8 cellular contexts compared by ENCODE assay signal in the genomic region with DNA sequence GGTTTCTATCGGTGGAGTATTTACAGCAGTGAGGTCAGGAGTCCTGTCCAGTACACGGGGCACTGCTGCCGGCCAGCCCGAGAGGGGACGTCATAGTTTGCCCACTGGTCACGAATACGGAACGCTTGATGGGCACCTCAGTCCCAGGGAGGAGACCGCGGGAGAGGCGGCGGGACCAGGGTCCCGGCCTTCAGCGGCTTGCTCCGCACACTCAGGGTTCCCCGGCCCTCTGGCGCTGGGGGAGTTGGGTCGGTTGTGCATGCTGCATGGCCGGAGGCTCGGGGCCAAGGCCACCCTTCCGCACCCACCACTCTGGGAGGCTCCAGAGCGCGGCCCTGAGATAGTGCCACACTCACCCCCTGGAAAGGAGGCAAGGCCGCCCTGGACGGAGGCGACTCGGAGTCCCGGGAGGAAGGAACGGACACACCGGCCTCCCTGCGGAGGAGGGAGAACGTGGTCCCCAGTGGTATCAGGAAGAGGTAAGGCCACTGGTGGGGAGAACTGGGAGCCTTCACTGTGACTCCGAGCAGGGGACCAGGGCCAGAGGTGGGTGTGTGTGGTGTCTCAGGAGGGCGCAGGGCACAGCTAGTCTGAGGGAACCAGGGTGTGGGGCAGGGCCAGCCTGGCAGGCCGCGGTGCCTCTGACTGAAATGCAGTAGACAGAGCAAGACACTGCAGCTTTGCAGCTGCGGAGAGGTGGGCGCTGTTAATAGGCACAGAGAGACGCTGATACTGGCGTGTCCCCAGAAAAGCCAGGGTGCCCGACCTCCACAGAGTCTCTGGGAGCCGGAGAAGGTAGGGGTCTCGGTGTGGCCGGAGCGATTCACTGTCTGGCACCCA. TPM values are rescaled to one million over a fixed set of nuclear protein-coding genes. Genes with fewer than 3 reads are reported as not detected.
DNase-seq lines count a peak whose midpoint lies in the region; ATAC-seq and TF ChIP-seq lines count a peak whose summit lies in the region.

No MANE protein-coding gene starts in this region.

- no peaks in the 10 kb centered on the region for H3K9me3 ChIP-seq in colonic mucosa
- H3K9me3 ChIP-seq in mucosa of descending colon = no peaks in the 10 kb centered on the region

- CTCF ChIA-PET in HEK293T (lab: Yijun Ruan, JAX) = no interaction called here

- H3K36me3 ChIP-seq in colonic mucosa (no peaks in the 10 kb centered on the region), mucosa of descending colon (ENCODE audit: low read depth) (no peaks in the 10 kb centered on the region)

- H3K9ac ChIP-seq in colonic mucosa (ENCODE audit: low read depth in 2 of 2, low read length in 2 of 2) = peak overlapping the region; percentile 74 to 77

- H3K4me1 ChIP-seq in colonic mucosa = peaks cover 11% of the 10 kb centered on the region
- H3K4me1 ChIP-seq in mucosa of descending colon (ENCODE audit: low read depth) = peaks cover 19% of the 10 kb centered on the region

- TF ChIP-seq CTCF in GM12864 (IDR thresholded peaks at IDR 0.05; ENCODE audit: low read depth, low read length, missing control alignments) = no peak
- no peak for TF ChIP-seq CTCF in LNCaP clone FGC (IDR thresholded peaks at IDR 0.05; ENCODE audit: control insufficient read depth, extremely low read depth, insufficient read depth)
- no peak for TF ChIP-seq CTCF in colonic mucosa (IDR thresholded peaks at IDR 0.05)
- no peak for TF ChIP-seq CTCF in mucosa of descending colon (IDR thresholded peaks at IDR 0.05)

- peak; percentile 28 for ATAC-seq in mucosa of descending colon
- no peak for ATAC-seq in GM21447 (IDR thresholded peaks at IDR 0.05; ENCODE audit: unreplicated experiment)

- no peak for DNase-seq in GM12864 (ENCODE audit: low read depth)
- no peak for DNase-seq in LNCaP clone FGC (ENCODE audit: low read depth)
- peak; percentile 37 for DNase-seq in colonic mucosa
- peak; percentile 51 to 61 (median 56) for DNase-seq in mucosa of descending colon
- no peak for DNase-seq in HEK293T (ENCODE audit: extremely low spot score)
- DNase-seq in glomerular visceral epithelial cell (ENCODE audit: extremely low spot score) = no peak
- DNase-seq in KBM-7 = no peak

- peak overlapping the region; percentile 24 for H3K27ac ChIP-seq in colonic mucosa

- peaks cover 8% of the 10 kb centered on the region for H3K27me3 ChIP-seq in colonic mucosa

- POLR2A ChIA-PET in HEK293T (lab: Yijun Ruan, JAX) = interaction anchor here (2.7 kb wide), 1 partner anchor 52 kb away, joined by 10 read pairs; a partner anchor contains a TSS

- in situ Hi-C loops in KBM-7 (cut with MboI; ENCODE audit: low pct_unique_long_range_greater_than_20kb, low sequenced_read_pairs) = no loop called here

- H3K4me3 ChIP-seq in GM12864 (ENCODE audit: low read depth, low read length) (peak overlapping the region; percentile 54), LNCaP clone FGC (ENCODE audit: low read depth, low read length) (peak overlapping the region; percentile 70), colonic mucosa (peak overlapping the region; percentile 49), mucosa of descending colon (no peak overlapping the region)

- intact Hi-C loops in colonic mucosa (cut with DNase I) (no loop called here), mucosa of descending colon (cut with DNase I, micrococcal nuclease) (no loop called here)

TF ChIP-seq in HEK293T, 16 proteins besides CTCF, POLR2A, EP300 and RAD21:
- TF ChIP-seq TARDBP (IDR thresholded peaks at IDR 0.05) (no peak), HDGF (IDR thresholded peaks at IDR 0.05; ENCODE audit: borderline replicate concordance) (no peak), SUZ12 (IDR thresholded peaks at IDR 0.05) (no peak), L3MBTL2 (conservative IDR thresholded peaks at IDR 0.05) (no peak), LEF1 (IDR thresholded peaks at IDR 0.05; ENCODE audit: borderline replicate concordance) (no peak), NFRKB (IDR thresholded peaks at IDR 0.05) (no peak), FOXK2 (IDR thresholded peaks at IDR 0.05) (no peak), FOXM1 (IDR thresholded peaks at IDR 0.05; ENCODE audit: borderline replicate concordance) (no peak), ZNF384 (IDR thresholded peaks at IDR 0.05) (no peak), ARNT (IDR thresholded peaks at IDR 0.05) (no peak), FOXA1 (IDR thresholded peaks at IDR 0.05) (no peak), SP1 (IDR thresholded peaks at IDR 0.05) (no peak)
- TF ChIP-seq, protein P1, sequence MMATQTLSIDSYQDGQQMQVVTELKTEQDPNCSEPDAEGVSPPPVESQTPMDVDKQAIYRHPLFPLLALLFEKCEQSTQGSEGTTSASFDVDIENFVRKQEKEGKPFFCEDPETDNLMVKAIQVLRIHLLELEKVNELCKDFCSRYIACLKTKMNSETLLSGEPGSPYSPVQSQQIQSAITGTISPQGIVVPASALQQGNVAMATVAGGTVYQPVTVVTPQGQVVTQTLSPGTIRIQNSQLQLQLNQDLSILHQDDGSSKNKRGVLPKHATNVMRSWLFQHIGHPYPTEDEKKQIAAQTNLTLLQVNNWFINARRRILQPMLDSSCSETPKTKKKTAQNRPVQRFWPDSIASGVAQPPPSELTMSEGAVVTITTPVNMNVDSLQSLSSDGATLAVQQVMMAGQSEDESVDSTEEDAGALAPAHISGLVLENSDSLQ (IDR thresholded peaks at IDR 0.05) = no peak

RNA-seq across cellular contexts. Expression of a gene that starts 28.6 kb away (rescaled TPM):
- total RNA-seq in colonic mucosa (not detected), mucosa of descending colon (not detected)

RNA-seq across cellular contexts. Expression of a gene that starts 51.7 kb away (rescaled TPM):
- total RNA-seq in colonic mucosa = 10 to 100 TPM; 19.0 to 28.0 TPM
- total RNA-seq in mucosa of descending colon = 10 to 100 TPM; 16.4 to 31.9 (median 27.6) TPM

RNA-seq across cellular contexts. Expression of a gene that starts 51.8 kb away (rescaled TPM):
- total RNA-seq in colonic mucosa = 10 to 100 TPM in 1 of 2 donors, 1 to 10 TPM in 1; 9.0 to 16.0 TPM
- total RNA-seq in mucosa of descending colon = 10 to 100 TPM; 12.3 to 18.1 (median 13.8) TPM

Comparison
In these comparisons a context has a peak if more than half of its experiments do, and no peak if none do; other contexts are left out.
1. DNase-seq: peak in colonic mucosa (single experiment) and mucosa of descending colon (3 of 3); none in GM12864 (single experiment), LNCaP clone FGC (single experiment), HEK293T (single experiment), glomerular visceral epithelial cell (single experiment) and KBM-7 (single experiment).